ENCODE assay signal across 17 cellular contexts in genomic region chr7:117937049-117937448, GRCh38.
"Had no signal": no experiment of that assay in that cellular context is flagged by ENCODE, and none has a peak within 500 bp of the region (broad histone marks: within the 10 kb centered on the region; RNA-seq: fewer than 3 reads in every experiment).

No MANE protein-coding gene starts in this region.

- H3K4me2 ChIP-seq: neural progenitor cell, smooth muscle cell had no signal

- H3K27ac ChIP-seq: dorsolateral prefrontal cortex, esophagus muscularis mucosa, gastrocnemius medialis, heart right ventricle, neural progenitor cell, ovary, right atrium auricular region had no signal

- H3K27me3 ChIP-seq: dorsolateral prefrontal cortex, esophagus muscularis mucosa, gastrocnemius medialis, heart right ventricle, neural progenitor cell, ovary, right atrium auricular region had no signal

- ATAC-seq: gastrocnemius medialis; heart right ventricle; natural killer cell treated with Interleukin-12 subunit alpha and Interleukin-12 subunit beta and Interleukin-15 and Interleukin-18, amount 100 ng/mL, for 72 hours had no signal

- H3K9ac ChIP-seq: neural progenitor cell had no signal

- H3K4me3 ChIP-seq: dorsolateral prefrontal cortex, esophagus muscularis mucosa, gastrocnemius medialis, heart right ventricle, neural progenitor cell, ovary, right atrium auricular region, smooth muscle cell had no signal

- H3K36me3 ChIP-seq: esophagus muscularis mucosa, gastrocnemius medialis, heart right ventricle, neural progenitor cell, ovary, right atrium auricular region had no signal

- H3K4me1 ChIP-seq: esophagus muscularis mucosa, gastrocnemius medialis, heart right ventricle, neural progenitor cell, right atrium auricular region had no signal

- H2AFZ ChIP-seq: neural progenitor cell had no signal

- H3K9me3 ChIP-seq: gastrocnemius medialis, ovary had no signal

- DNase-seq: cortex of kidney; dorsolateral prefrontal cortex; effector CD8-positive, alpha-beta T cell; gastrocnemius medialis; heart right ventricle; hypothalamus; islet precursor cell; mammary epithelial cell; nucleus accumbens; ovary; stimulated activated CD4-positive, alpha-beta T cell treated with anti-CD3 and anti-CD28 coated beads, Interleukin-2, amount 100 ng/mL, for 48 hours; stimulated activated naive CD4-positive, alpha-beta T cell treated with Interleukin-2 at 50 U/mL for 16 hours had no signal
